9 cellular contexts compared by ENCODE assay signal in genomic region chrX:151359931-151360871, GRCh38. TPM values are rescaled to one million over a fixed set of nuclear protein-coding genes. Genes with fewer than 3 reads are reported as not detected.
A peak's percentile ranks its signal among the peaks of the same experiment; 100 is the strongest.
DNase-seq lines count a peak whose midpoint lies in the region; ATAC-seq, FAIRE-seq and TF ChIP-seq lines count a peak whose summit lies in the region.
"Had no signal": no experiment of that assay in that cellular context is flagged by ENCODE, and none has a peak within 500 bp of the region (broad histone marks: within the 10 kb centered on the region; RNA-seq: fewer than 3 reads in every experiment).

No MANE protein-coding gene starts in this region.

- no peak overlapping the region for H3K4me2 ChIP-seq in GM12878 (ENCODE audit: control insufficient read depth, insufficient read depth)
- H3K4me2 ChIP-seq in keratinocyte (ENCODE audit: control insufficient read depth, extremely low read depth, insufficient read depth, low read depth, low read length) = no peak overlapping the region

- no peak overlapping the region for H3K9ac ChIP-seq in GM12878 (ENCODE audit: control insufficient read depth, insufficient read depth, low read length)
- H3K9ac ChIP-seq in keratinocyte (ENCODE audit: control insufficient read depth, extremely low read depth, insufficient read depth, low read length) = no peak overlapping the region

- H3K4me1 ChIP-seq in GM12878 (ENCODE audit: control insufficient read depth, insufficient read depth, low read length) = no peaks in the 10 kb centered on the region
- H3K4me1 ChIP-seq in keratinocyte (ENCODE audit: control insufficient read depth, extremely low read depth, insufficient read depth, low read length) = no peaks in the 10 kb centered on the region
- H3K4me1 ChIP-seq: HAP-1 had no signal

- ATAC-seq in GM18511 (IDR thresholded peaks at IDR 0.05; ENCODE audit: unreplicated experiment) (peak; percentile 77), HG03442 (IDR thresholded peaks at IDR 0.05; ENCODE audit: unreplicated experiment) (peak; percentile 76), GM12878 (peak; percentile 97)

- no peak overlapping the region for H2AFZ ChIP-seq in GM12878 (ENCODE audit: control insufficient read depth, low read depth, low read length)
- no peak overlapping the region for H2AFZ ChIP-seq in keratinocyte (ENCODE audit: control insufficient read depth, low read length)

- H3K79me2 ChIP-seq in GM12878 (ENCODE audit: control insufficient read depth, insufficient read depth, low read length) = no peaks in the 10 kb centered on the region
- H3K79me2 ChIP-seq in keratinocyte (ENCODE audit: control insufficient read depth, insufficient read depth, low read length) = no peaks in the 10 kb centered on the region

- H3K27ac ChIP-seq in GM12878 (ENCODE audit: control insufficient read depth, insufficient read depth) = no peak overlapping the region
- H3K27ac ChIP-seq in keratinocyte (ENCODE audit: control insufficient read depth, insufficient read depth, low read length) = no peak overlapping the region

- SMC1A ChIA-PET in GM12878 (lab: Charles Lee; ENCODE audit: uncharacterized antibody, unreplicated experiment) = interaction anchor here (0.9 to 1.4 kb wide), 7 partner anchors 31 to 212 kb away, joined by 3 to 5 read pairs (median 3); partner anchors contain the start of gene VMA21

- H3K9me1 ChIP-seq in keratinocyte (ENCODE audit: control insufficient read depth, extremely low read depth, insufficient read depth, low read length) = no peaks in the 10 kb centered on the region

- H3K9me3 ChIP-seq in GM12878 (replicated peaks; ENCODE audit: control insufficient read depth, insufficient read depth, low read length) (no peaks in the 10 kb centered on the region), keratinocyte (ENCODE audit: control insufficient read depth, low read depth, low read length) (no peaks in the 10 kb centered on the region)
- H3K9me3 ChIP-seq: HAP-1 had no signal

- dilution Hi-C loops in keratinocyte (cut with MboI; ENCODE audit: extremely low pct_ligation_motif_present, low sequenced_read_pairs) = no loop called here

- 33% methylated on average over 25 of the region's 25 CpGs for WGBS in GM12878 (ENCODE audit: insufficient coverage, insufficient replicate concordance, low lambda C conversion rate, missing lambda C conversion rate)

- intact Hi-C loops in GM12878 (cut with micrococcal nuclease; ENCODE audit: unreplicated experiment) = loop anchor here (1.0 to 10.0 kb wide), 3 partner anchors 209 to 588 kb away; no protein-coding TSS in a partner anchor

- FAIRE-seq in GM12878 (lab: Jason Lieb, UNC) (no peak), keratinocyte (lab: Jason Lieb, UNC) (no peak)

- DNase-seq in AG09309 (ENCODE audit: low read depth) = no peak
- peak; percentile 20 for DNase-seq in T follicular helper cell (ENCODE audit: low read depth)
- no peak for DNase-seq in GM12878 (ENCODE audit: low read depth, low spot score)
- no peak for DNase-seq in keratinocyte (ENCODE audit: low read depth, low spot score)
- DNase-seq in stimulated activated CD8-positive, alpha-beta memory T cell treated with anti-CD3 and anti-CD28 coated beads, Interleukin-4, amount 100 ng/mL, for 24 hours (ENCODE audit: low read depth) = peak; percentile 11
- DNase-seq in COR-L47 (lab: John Stamatoyannopoulos, UW) = no peak

- TF ChIP-seq POLR2A in GM12878 (IDR thresholded peaks at IDR 0.05; ENCODE audit: low read depth, low read length) = no peak

- BruUV-seq in GM12878 (replicated peaks; lab: Mats Ljungman, UMichigan) = no TSS peak

- no peaks in the 10 kb centered on the region for H4K20me1 ChIP-seq in GM12878 (ENCODE audit: control insufficient read depth, insufficient read depth)
- H4K20me1 ChIP-seq in keratinocyte (ENCODE audit: control insufficient read depth, extremely low read depth, insufficient read depth, low read length) = no peaks in the 10 kb centered on the region

- TF ChIP-seq CTCF in AG09309 (IDR thresholded peaks at IDR 0.05; ENCODE audit: control insufficient read depth, insufficient read depth, low read depth, low read length, missing control alignments) = peak; percentile 77
- TF ChIP-seq CTCF in GM12878 (IDR thresholded peaks at IDR 0.05 in 2 of 3, conservative IDR thresholded peaks at IDR 0.05 in 1 of 3; ENCODE audit: control insufficient read depth in 2 of 3, extremely low read depth in 1 of 3, insufficient read depth in 1 of 3, low read depth in 3 of 3, low read length in 3 of 3) = peak; percentile 59 to 80 (median 73)
- TF ChIP-seq CTCF in keratinocyte (optimal IDR thresholded peaks at IDR 0.05 in 1 of 3, IDR thresholded peaks at IDR 0.05 in 1 of 3, conservative IDR thresholded peaks at IDR 0.05 in 1 of 3; ENCODE audit: extremely low read depth in 1 of 3, insufficient read depth in 2 of 3, low read length in 3 of 3) = peak; percentile 62 to 79 (median 64)

- CTCF ChIA-PET in GM12878 (lab: Yijun Ruan, JAX) = interaction anchor here (0.6 to 2.4 kb wide), 23 partner anchors 11 to 1461 kb away, joined by 3 to 18 read pairs (median 4); partner anchors contain the start of gene VMA21

- RAD21 ChIA-PET in GM12878 (lab: Charles Lee; ENCODE audit: unreplicated experiment) = interaction anchor here (0.7 to 1.7 kb wide), 4 partner anchors 203 to 315 kb away, joined by 3 to 10 read pairs (median 3); no protein-coding TSS in a partner anchor

- no peak for TF ChIP-seq EP300 in GM12878 (IDR thresholded peaks at IDR 0.05; ENCODE audit: borderline replicate concordance in 1 of 2, control insufficient read depth in 1 of 2, low read depth in 2 of 2, low read length in 2 of 2)

- H3K27me3 ChIP-seq in GM12878 (replicated peaks in 1 of 2; ENCODE audit: control insufficient read depth in 2 of 2, insufficient read depth in 2 of 2, low read length in 1 of 2) (no peaks in the 10 kb centered on the region), keratinocyte (ENCODE audit: control insufficient read depth, extremely low read depth, insufficient read depth, low read length) (no peaks in the 10 kb centered on the region)

- peak; percentile 51 for TF ChIP-seq RAD21 in GM12878 (IDR thresholded peaks at IDR 0.05; ENCODE audit: insufficient read depth, low read depth, low read length)

- in situ Hi-C loops in GM12878 (cut with MboI) = no loop called here

- H3K4me3 ChIP-seq in AG09309 (ENCODE audit: control insufficient read depth, low read depth, low read length) = no peak overlapping the region
- no peak overlapping the region for H3K4me3 ChIP-seq in GM12878
- no peak overlapping the region for H3K4me3 ChIP-seq in keratinocyte (ENCODE audit: control insufficient read depth in 2 of 3, extremely low read depth in 1 of 3, insufficient read depth in 2 of 3, low read depth in 1 of 3, low read length in 3 of 3)
- H3K4me3 ChIP-seq: HAP-1 had no signal

- POLR2A ChIA-PET in GM12878 (lab: Charles Lee) = no interaction called here

- H3K36me3 ChIP-seq in GM12878 (ENCODE audit: control insufficient read depth in 2 of 2, insufficient read depth in 2 of 2, low read length in 1 of 2) = no peaks in the 10 kb centered on the region
- H3K36me3 ChIP-seq in keratinocyte (ENCODE audit: control insufficient read depth in 2 of 2, extremely low read depth in 1 of 2, insufficient read depth in 2 of 2, low read length in 2 of 2) = no peaks in the 10 kb centered on the region
- H3K36me3 ChIP-seq: HAP-1 had no signal

TF ChIP-seq in GM12878, 131 proteins besides CTCF, POLR2A, EP300 and RAD21 (continues in another document):
- TF ChIP-seq SMC3 (IDR thresholded peaks at IDR 0.05; ENCODE audit: borderline replicate concordance, low read length) = peak; percentile 22; the same call in 1 of the 2 replicates

RNA-seq across cellular contexts. Expression of gene VMA21, which starts 36.8 kb away (rescaled TPM):
- total RNA-seq in GM12878 (2013; cell fraction: nucleolus; rRNA removed) = 25.1 and 26.4 TPM in 2 replicates
- total RNA-seq in GM12878 (2014; rRNA removed) (44.2 and 55.4 TPM in 2 replicates), GM12878 (2014; rRNA removed; fragmentation: Illumina TruSeq; extraction: Trizol) (48.1 and 49.5 TPM in 2 replicates), GM12878 (2021) (38.1 and 43.6 TPM in 2 replicates)
- 7.5 TPM for polyA plus RNA-seq in GM12878 (2011; ENCODE audit: low read depth)
- polyA plus RNA-seq in GM12878 (2011; rRNA removed) (39.3 and 44.1 TPM in 2 replicates), GM12878 (2014; fragmentation: Illumina TruSeq; extraction: Trizol) (19.4 and 23.3 TPM in 2 replicates), GM12878 (2014; fragmentation: Nextera tagmentation; extraction: Ambion mirVana) (10 to 100 TPM; 12.9 to 20.5 TPM), GM12878 (2014; rRNA removed) (22.8 and 26.4 TPM in 2 replicates), GM12878 (2016; fragmentation: Nextera tagmentation; extraction: Ambion mirVana) (10 to 100 TPM; 48.5 to 53.6 TPM), keratinocyte (21.5 to 29.4 TPM (median 25.4 TPM) in 3 replicates)
- polyA plus RNA-seq in GM12878 (2011; cell fraction: cytosol; rRNA removed) = 17.4 and 18.1 TPM in 2 replicates
- polyA plus RNA-seq in GM12878 (2011; cell fraction: nucleus; rRNA removed) = 4.7 and 6.9 TPM in 2 replicates
- polyA plus RNA-seq in GM12878 (2012) = 10.7 and 16.3 TPM in 2 replicates
- polyA minus RNA-seq in GM12878 (2011; rRNA and poly(A)+ RNA removed) = 21.7 and 30.6 TPM in 2 replicates
- polyA minus RNA-seq in GM12878 (2011; cell fraction: cytosol; rRNA and poly(A)+ RNA removed) = 22.3 and 24.8 TPM in 2 replicates
- 3.3 and 7.1 TPM in 2 replicates for polyA minus RNA-seq in GM12878 (2011; cell fraction: nucleus; rRNA and poly(A)+ RNA removed)
- polyA plus RNA-seq in keratinocyte (2011; ENCODE audit: low read depth) = 4.0 TPM
- 20.7 and 35.3 TPM in 2 replicates for polyA plus RNA-seq in keratinocyte (2011; cell fraction: cytosol; rRNA removed)
- polyA plus RNA-seq in keratinocyte (2011; cell fraction: nucleus; rRNA removed) = 13.6 and 15.8 TPM in 2 replicates
- 11.9 and 15.9 TPM in 2 replicates for polyA plus RNA-seq in keratinocyte (2012; ENCODE audit: low replicate concordance)
- 18.4 to 34.4 TPM (median 18.5 TPM) in 3 replicates for polyA minus RNA-seq in keratinocyte
- polyA minus RNA-seq in keratinocyte (2011; cell fraction: cytosol; rRNA and poly(A)+ RNA removed) = 49.9 TPM
- polyA minus RNA-seq in keratinocyte (2011; cell fraction: nucleus; rRNA and poly(A)+ RNA removed) = 6.8 and 14.1 TPM in 2 replicates

Comparison
In these comparisons a context has a peak if more than half of its experiments do, and no peak if none do; other contexts are left out.
1. DNase-seq: peak in T follicular helper cell (single experiment) and stimulated activated CD8-positive, alpha-beta memory T cell treated with anti-CD3 and anti-CD28 coated beads, Interleukin-4, amount 100 ng/mL, for 24 hours (single experiment); none in AG09309 (single experiment), GM12878 (single experiment), keratinocyte (single experiment) and COR-L47 (single experiment).
2. Peak in every context shown above with its lines, with median percentiles within 50 percentile points of each other: CTCF ChIP-seq and ATAC-seq.